ENCODE assay signal across 21 cellular contexts in the genomic region with DNA sequence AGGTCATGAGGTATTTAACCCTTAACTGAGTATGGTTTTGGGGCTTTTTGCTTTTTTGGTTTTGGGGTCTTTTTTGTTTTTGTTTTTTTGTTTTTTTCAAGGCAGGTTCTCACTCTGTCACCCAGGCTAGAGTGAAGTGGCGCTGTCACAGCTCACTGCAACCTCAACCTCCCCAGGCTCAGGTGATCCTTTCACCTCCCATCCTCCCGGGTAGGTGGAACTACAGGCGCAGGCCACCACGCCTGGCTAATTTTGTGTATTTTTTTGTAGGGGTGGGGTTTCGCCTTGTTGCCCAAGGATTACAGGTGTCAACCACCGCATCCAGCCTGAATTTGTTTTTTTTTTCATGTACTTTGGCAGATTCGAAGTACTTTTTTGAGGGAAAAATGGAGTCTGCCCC. TPM values are rescaled to one million over a fixed set of nuclear protein-coding genes. Genes with fewer than 3 reads are reported as not detected.
DNase-seq lines count a peak whose midpoint lies in the region; ATAC-seq and TF ChIP-seq lines count a peak whose summit lies in the region.
"Had no signal": no experiment of that assay in that cellular context is flagged by ENCODE, and none has a peak within 500 bp of the region (broad histone marks: within the 10 kb centered on the region; RNA-seq: fewer than 3 reads in every experiment).

No MANE protein-coding gene starts in this region.

- peaks cover 18% of the 10 kb centered on the region for H3K9me3 Mint-ChIP-seq in activated CD8-positive, alpha-beta T cell treated with anti-CD3 and anti-CD28 coated beads for 36 hours
- peaks cover 26% of the 10 kb centered on the region for H3K9me3 Mint-ChIP-seq in activated CD8-positive, alpha-beta T cell treated with anti-CD3 and anti-CD28 coated beads, Interleukin-2, amount 10 ng/mL, durations not matched to agents 7 days and 5 days (ENCODE audit: insufficient read depth)
- peaks cover 10% of the 10 kb centered on the region for H3K9me3 Mint-ChIP-seq in activated naive CD8-positive, alpha-beta T cell treated with anti-CD3 and anti-CD28 coated beads, Interleukin-2, amount 10 ng/mL, durations not matched to agents 7 days and 5 days

- no peaks in the 10 kb centered on the region for H3K27me3 Mint-ChIP-seq in activated CD8-positive, alpha-beta T cell treated with anti-CD3 and anti-CD28 coated beads for 36 hours
- H3K27me3 Mint-ChIP-seq in activated CD8-positive, alpha-beta T cell treated with anti-CD3 and anti-CD28 coated beads, Interleukin-2, amount 10 ng/mL, durations not matched to agents 7 days and 5 days (ENCODE audit: low read depth), result no peaks in the 10 kb centered on the region
- no peaks in the 10 kb centered on the region for H3K27me3 Mint-ChIP-seq in activated naive CD8-positive, alpha-beta T cell treated with anti-CD3 and anti-CD28 coated beads, Interleukin-2, amount 10 ng/mL, durations not matched to agents 7 days and 5 days

- no peak for ATAC-seq in activated CD8-positive, alpha-beta T cell treated with anti-CD3 and anti-CD28 coated beads for 36 hours
- no peak for ATAC-seq in activated CD8-positive, alpha-beta T cell treated with anti-CD3 and anti-CD28 coated beads, Interleukin-2, amount 10 ng/mL, durations not matched to agents 7 days and 5 days
- no peak for ATAC-seq in activated naive CD8-positive, alpha-beta T cell treated with anti-CD3 and anti-CD28 coated beads, Interleukin-2, amount 10 ng/mL, durations not matched to agents 7 days and 5 days (ENCODE audit: low read depth)
- ATAC-seq in gastrocnemius medialis, result no peak
- ATAC-seq in GM21423 (IDR thresholded peaks at IDR 0.05; ENCODE audit: unreplicated experiment), result no peak

- no peak for TF ChIP-seq POLR2A in gastrocnemius medialis (IDR thresholded peaks at IDR 0.05)

- no peak overlapping the region for H3K4me3 Mint-ChIP-seq in activated CD8-positive, alpha-beta T cell treated with anti-CD3 and anti-CD28 coated beads for 36 hours
- H3K4me3 Mint-ChIP-seq in activated CD8-positive, alpha-beta T cell treated with anti-CD3 and anti-CD28 coated beads, Interleukin-2, amount 10 ng/mL, durations not matched to agents 7 days and 5 days, result no peak overlapping the region
- no peak overlapping the region for H3K4me3 Mint-ChIP-seq in activated naive CD8-positive, alpha-beta T cell treated with anti-CD3 and anti-CD28 coated beads, Interleukin-2, amount 10 ng/mL, durations not matched to agents 7 days and 5 days
- H3K4me3 Mint-ChIP-seq: CD14-positive monocyte had no signal

- intact Hi-C loops in activated CD8-positive, alpha-beta T cell treated with anti-CD3 and anti-CD28 coated beads for 36 hours (cut with micrococcal nuclease), result no loop called here
- intact Hi-C loops in gastrocnemius medialis (cut with DNase I; ENCODE audit: low total_unique reads), result no loop called here

- peaks cover 77% of the 10 kb centered on the region for H3F3A ChIP-seq in GM23248 (ENCODE audit: insufficient read depth)

- H3K9ac ChIP-seq in GM23248, result no peak overlapping the region

- H3K4me1 Mint-ChIP-seq in activated CD8-positive, alpha-beta T cell treated with anti-CD3 and anti-CD28 coated beads for 36 hours (ENCODE audit: low read depth), result peaks cover 83% of the 10 kb centered on the region
- H3K4me1 Mint-ChIP-seq in activated CD8-positive, alpha-beta T cell treated with anti-CD3 and anti-CD28 coated beads, Interleukin-2, amount 10 ng/mL, durations not matched to agents 7 days and 5 days (ENCODE audit: low read depth), result peaks cover 81% of the 10 kb centered on the region
- H3K4me1 Mint-ChIP-seq in activated naive CD8-positive, alpha-beta T cell treated with anti-CD3 and anti-CD28 coated beads, Interleukin-2, amount 10 ng/mL, durations not matched to agents 7 days and 5 days, result peaks cover 62% of the 10 kb centered on the region

- CTCF ChIA-PET in activated CD8-positive, alpha-beta T cell treated with anti-CD3 and anti-CD28 coated beads for 36 hours (lab: Charles Lee), result no interaction called here
- CTCF ChIA-PET in activated CD8-positive, alpha-beta T cell treated with anti-CD3 and anti-CD28 coated beads, Interleukin-2, amount 10 ng/mL, durations not matched to agents 7 days and 5 days (lab: Charles Lee), result no interaction called here

- DNase-seq in activated CD8-positive, alpha-beta T cell treated with anti-CD3 and anti-CD28 coated beads for 36 hours, result no peak
- no peak for DNase-seq in activated CD8-positive, alpha-beta T cell treated with anti-CD3 and anti-CD28 coated beads, Interleukin-2, amount 10 ng/mL, durations not matched to agents 7 days and 5 days
- DNase-seq in GM23248 (no peak), gastrocnemius medialis (no peak), NCI-H2196 treated with DMSO at 0.1 percent for 48 hours (lab: John Stamatoyannopoulos, UW; ENCODE audit: unreplicated experiment) (no peak), NCI-H1436 (lab: John Stamatoyannopoulos, UW) (no peak)
- no peak for DNase-seq in activated naive CD8-positive, alpha-beta T cell treated with anti-CD3 and anti-CD28 coated beads, Interleukin-2, amount 10 ng/mL, durations not matched to agents 7 days and 5 days
- DNase-seq: activated CD4-positive, alpha-beta T cell treated with anti-CD3 and anti-CD28 coated beads for 48 hours; adrenal gland; DND-41; heart left ventricle; mesenchymal stem cell; NCI-H2107; NCI-H524 treated with DMSO at 0.1 percent for 48 hours; SJCRH30; T1000; uterus had no signal

- H3K4me3 ChIP-seq in GM23248 (no peak overlapping the region), gastrocnemius medialis (peak overlapping the region in 1 of 4 donors; percentile 2)
- H3K4me3 ChIP-seq: adrenal gland, cardiac muscle cell, heart left ventricle, SJCRH30, uterus had no signal

- H3K27me3 ChIP-seq in GM23248 (replicated peaks; ENCODE audit: insufficient read depth) (no peaks in the 10 kb centered on the region), gastrocnemius medialis (no peaks in the 10 kb centered on the region)
- H3K27me3 ChIP-seq: adrenal gland, cardiac muscle cell, heart left ventricle, SJCRH30, uterus had no signal

- peaks cover 22% of the 10 kb centered on the region for H3K36me3 ChIP-seq in GM23248 (ENCODE audit: low read depth)
- H3K36me3 ChIP-seq in gastrocnemius medialis, result peaks cover 0 to 6% of the 10 kb centered on the region in 2 donors
- H3K36me3 ChIP-seq: adrenal gland, cardiac muscle cell, uterus had no signal

- WGBS in GM23248 (ENCODE audit: low coverage in 1 of 2, low lambda C conversion rate in 2 of 2, missing lambda C conversion rate in 2 of 2), 2 experiments, result 92 to 94% methylated on average over 7 of the region's 7 CpGs

- in situ Hi-C loops in GM23248 (cut with MboI), result no loop called here
- in situ Hi-C loops in gastrocnemius medialis (cut with MboI; ENCODE audit: low sequenced_read_pairs in 4 of 4), result no loop called here

- H3K27ac ChIP-seq in GM23248 (peak overlapping the region; percentile 65), gastrocnemius medialis (peak overlapping the region in 3 of 4 donors; percentile 5 to 28 (median 12))
- H3K27ac ChIP-seq: adrenal gland, HL-60, SJCRH30, uterus had no signal

- no peaks in the 10 kb centered on the region for H3K9me3 ChIP-seq in GM23248 (ENCODE audit: low read depth)
- H3K9me3 ChIP-seq in gastrocnemius medialis, result no peaks in the 10 kb centered on the region
- H3K9me3 ChIP-seq: adrenal gland had no signal

- POLR2A ChIA-PET in activated CD8-positive, alpha-beta T cell treated with anti-CD3 and anti-CD28 coated beads for 36 hours (lab: Charles Lee), result interaction anchor here (0.6 to 1.3 kb wide), 5 partner anchors 9 to 44 kb away, joined by 3 to 4 read pairs (median 3); no protein-coding TSS in a partner anchor
- POLR2A ChIA-PET in activated CD8-positive, alpha-beta T cell treated with anti-CD3 and anti-CD28 coated beads, Interleukin-2, amount 10 ng/mL, durations not matched to agents 7 days and 5 days (lab: Charles Lee), result interaction anchor here (0.6 kb wide), 1 partner anchor 77 kb away, joined by 3 read pairs; no protein-coding TSS in a partner anchor
- POLR2A ChIA-PET in activated naive CD8-positive, alpha-beta T cell treated with anti-CD3 and anti-CD28 coated beads, Interleukin-2, amount 10 ng/mL, durations not matched to agents 7 days and 5 days (lab: Charles Lee), result no interaction called here

- H4K20me1 ChIP-seq in GM23248 (ENCODE audit: insufficient read depth), result peaks cover 20% of the 10 kb centered on the region; the same call in 1 of the 2 replicates

- peak overlapping the region; percentile 86 for H3K27ac Mint-ChIP-seq in activated CD8-positive, alpha-beta T cell treated with anti-CD3 and anti-CD28 coated beads for 36 hours
- no peak overlapping the region for H3K27ac Mint-ChIP-seq in activated CD8-positive, alpha-beta T cell treated with anti-CD3 and anti-CD28 coated beads, Interleukin-2, amount 10 ng/mL, durations not matched to agents 7 days and 5 days
- H3K27ac Mint-ChIP-seq in activated naive CD8-positive, alpha-beta T cell treated with anti-CD3 and anti-CD28 coated beads, Interleukin-2, amount 10 ng/mL, durations not matched to agents 7 days and 5 days, result peak overlapping the region; percentile 35

- no peak for TF ChIP-seq CTCF in activated CD8-positive, alpha-beta T cell treated with anti-CD3 and anti-CD28 coated beads for 36 hours (IDR thresholded peaks at IDR 0.05)
- no peak for TF ChIP-seq CTCF in gastrocnemius medialis (IDR thresholded peaks at IDR 0.05 in 4 of 5, conservative IDR thresholded peaks at IDR 0.05 in 1 of 5)

- peaks cover 50% of the 10 kb centered on the region for H3K4me1 ChIP-seq in GM23248 (ENCODE audit: insufficient read depth)
- peaks cover 48 to 56% of the 10 kb centered on the region in 2 donors for H3K4me1 ChIP-seq in gastrocnemius medialis
- H3K4me1 ChIP-seq: SJCRH30, uterus had no signal

- peaks cover 64% of the 10 kb centered on the region for H3K36me3 Mint-ChIP-seq in activated CD8-positive, alpha-beta T cell treated with anti-CD3 and anti-CD28 coated beads for 36 hours (ENCODE audit: low read depth)
- peaks cover 73% of the 10 kb centered on the region for H3K36me3 Mint-ChIP-seq in activated CD8-positive, alpha-beta T cell treated with anti-CD3 and anti-CD28 coated beads, Interleukin-2, amount 10 ng/mL, durations not matched to agents 7 days and 5 days (ENCODE audit: low read depth)
- peaks cover 59% of the 10 kb centered on the region for H3K36me3 Mint-ChIP-seq in activated naive CD8-positive, alpha-beta T cell treated with anti-CD3 and anti-CD28 coated beads, Interleukin-2, amount 10 ng/mL, durations not matched to agents 7 days and 5 days

- no peak overlapping the region for H2AFZ ChIP-seq in GM23248

- H3K9me2 ChIP-seq in GM23248 (ENCODE audit: insufficient read depth), result no peaks in the 10 kb centered on the region

- H3K79me2 ChIP-seq in GM23248 (ENCODE audit: insufficient read depth), result peaks cover 100% of the 10 kb centered on the region

- no peak overlapping the region for H3K4me2 ChIP-seq in GM23248 (ENCODE audit: unreplicated experiment)

RNA-seq across cellular contexts. Expression of gene RAP1B, which starts 19.9 kb away (rescaled TPM):
- total RNA-seq in activated CD8-positive, alpha-beta T cell treated with anti-CD3 and anti-CD28 coated beads for 36 hours, result 100 to 1,000 TPM; 187 to 192 TPM
- 100 to 1,000 TPM; 256 to 268 TPM for total RNA-seq in activated CD8-positive, alpha-beta T cell treated with anti-CD3 and anti-CD28 coated beads, Interleukin-2, amount 10 ng/mL, durations not matched to agents 7 days and 5 days
- 275 and 290 TPM in 2 replicates for total RNA-seq in GM23248 (2014; rRNA removed; shearing (Covaris generic))
- polyA plus RNA-seq in GM23248 (2016; fragmentation: Nextera tagmentation; extraction: Ambion mirVana), result 353 and 363 TPM in 2 replicates
- total RNA-seq in activated naive CD8-positive, alpha-beta T cell treated with anti-CD3 and anti-CD28 coated beads, Interleukin-2, amount 10 ng/mL, durations not matched to agents 7 days and 5 days, result 100 to 1,000 TPM; 233 to 257 TPM
- total RNA-seq in gastrocnemius medialis, result 10 to 100 TPM; 58.4 to 93.8 (median 71.9) TPM

RNA-seq across cellular contexts. Expression of gene NUP107, which starts 56.2 kb away (rescaled TPM):
- 100 to 1,000 TPM; 142 to 143 TPM for total RNA-seq in activated CD8-positive, alpha-beta T cell treated with anti-CD3 and anti-CD28 coated beads for 36 hours
- total RNA-seq in activated CD8-positive, alpha-beta T cell treated with anti-CD3 and anti-CD28 coated beads, Interleukin-2, amount 10 ng/mL, durations not matched to agents 7 days and 5 days, result 100 to 1,000 TPM; 103 to 105 TPM
- 29.4 and 41.2 TPM in 2 replicates for total RNA-seq in GM23248 (2014; rRNA removed; shearing (Covaris generic))
- polyA plus RNA-seq in GM23248 (2016; fragmentation: Nextera tagmentation; extraction: Ambion mirVana), result 35.6 and 40.1 TPM in 2 replicates
- total RNA-seq in activated naive CD8-positive, alpha-beta T cell treated with anti-CD3 and anti-CD28 coated beads, Interleukin-2, amount 10 ng/mL, durations not matched to agents 7 days and 5 days, result 100 to 1,000 TPM in 1 of 2 experiments, 10 to 100 TPM in 1; 91.2 to 106 TPM
- total RNA-seq in gastrocnemius medialis, result 10 to 100 TPM; 13.0 to 43.1 (median 25.9) TPM
